23 cellular contexts compared by ENCODE assay signal in the genomic region with DNA sequence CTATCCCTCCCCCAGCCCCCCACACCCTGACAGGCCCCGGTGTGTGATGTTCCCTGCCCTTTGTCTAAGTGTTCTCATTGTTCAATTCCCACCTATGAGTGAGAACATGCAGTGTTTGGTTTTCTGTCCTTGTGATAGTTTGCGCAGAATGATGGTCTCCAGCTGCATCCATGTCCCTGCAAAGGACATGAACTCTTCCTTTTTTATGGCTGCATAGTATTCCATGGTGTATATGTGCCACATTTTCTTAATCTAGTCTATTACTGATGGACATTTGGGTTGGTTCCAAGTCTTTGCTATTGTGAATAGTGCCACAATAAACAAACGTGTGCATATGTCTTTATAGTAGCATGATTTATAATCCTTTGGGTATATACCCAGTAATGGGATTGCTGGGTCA. TPM values are rescaled to one million over a fixed set of nuclear protein-coding genes. Genes with fewer than 3 reads are reported as not detected.
"Had no signal": no experiment of that assay in that cellular context is flagged by ENCODE, and none has a peak within 500 bp of the region (broad histone marks: within the 10 kb centered on the region; RNA-seq: fewer than 3 reads in every experiment).

No MANE protein-coding gene starts in this region.

RNA-seq across cellular contexts. Expression of a gene that starts 15.2 kb away (rescaled TPM):
- total RNA-seq: kidney epithelial cell; left cardiac atrium; left colon; left lobe of liver; left ventricle myocardium inferior; left ventricle myocardium superior; liver; lower leg skin; lung microvascular endothelial cell; mammary epithelial cell; mesenteric fat pad; mesothelial cell of epicardium; mononuclear cell; mucosa of descending colon; mucosa of gallbladder; myocyte; naive thymus-derived CD4-positive, alpha-beta T cell had no signal
- polyA plus RNA-seq: hepatocyte; immature natural killer cell; keratinocyte; mammary epithelial cell; naive thymus-derived CD4-positive, alpha-beta T cell had no signal

RNA-seq across cellular contexts. Expression of a gene that starts 40.4 kb away (rescaled TPM):
- total RNA-seq: hepatocyte, kidney, kidney epithelial cell, left ventricle myocardium inferior, left ventricle myocardium superior, lower lobe of right lung, lung, mesothelial cell of epicardium, myocyte had no signal
- polyA plus RNA-seq: hepatocyte, immature natural killer cell had no signal
